In genomic region chr1:20732071-20732587, GRCh38 we compare ENCODE assay signal across 8 cellular contexts. TPM values are rescaled to one million over a fixed set of nuclear protein-coding genes. Genes with fewer than 3 reads are reported as not detected.
DNase-seq lines count a peak whose midpoint lies in the region; ATAC-seq and TF ChIP-seq lines count a peak whose summit lies in the region.

No MANE protein-coding gene starts in this region.

- CTCF ChIA-PET in Panc1 (lab: Charles Lee), result interaction anchor here (1.0 kb wide), 1 partner anchor 35 kb away, joined by 5 read pairs; no protein-coding TSS in a partner anchor
- CTCF ChIA-PET in activated naive CD4-positive, alpha-beta T cell treated with anti-CD3 and anti-CD28 coated beads for 36 hours (lab: Charles Lee), result interaction anchor here (2.5 kb wide), 1 partner anchor 35 kb away, joined by 10 read pairs; no protein-coding TSS in a partner anchor

- H3K9me3 ChIP-seq in Panc1 (ENCODE audit: control insufficient read depth, insufficient read depth, low read depth, low read length), result no peaks in the 10 kb centered on the region

- TF ChIP-seq CTCF in Panc1 (IDR thresholded peaks at IDR 0.05) (no peak), type B pancreatic cell (conservative IDR thresholded peaks at IDR 0.05) (no peak)

- no peaks in the 10 kb centered on the region for H3K9me3 Mint-ChIP-seq in activated naive CD4-positive, alpha-beta T cell treated with anti-CD3 and anti-CD28 coated beads for 36 hours
- H3K9me3 Mint-ChIP-seq in type B pancreatic cell, result no peaks in the 10 kb centered on the region

- peaks cover 28% of the 10 kb centered on the region for H3K4me1 ChIP-seq in Panc1 (ENCODE audit: control insufficient read depth, insufficient read depth, low read length)

- in situ Hi-C loops in Panc1 (cut with HindIII; ENCODE audit: low pct_unique_long_range_greater_than_20kb, low sequenced_read_pairs), result no loop called here

- peak overlapping the region; percentile 59 to 82 for H3K4me3 ChIP-seq in Panc1 (ENCODE audit: low read depth in 2 of 2, low read length in 2 of 2)

- POLR2A ChIA-PET in Panc1 (lab: Charles Lee), result interaction anchor here (0.7 kb wide), 1 partner anchor 52 kb away, joined by 3 read pairs; no protein-coding TSS in a partner anchor

- peaks cover 32% of the 10 kb centered on the region for H3K27me3 Mint-ChIP-seq in activated naive CD4-positive, alpha-beta T cell treated with anti-CD3 and anti-CD28 coated beads for 36 hours (ENCODE audit: low read depth)
- H3K27me3 Mint-ChIP-seq in type B pancreatic cell, result peaks cover 53% of the 10 kb centered on the region

- peak overlapping the region; percentile 85 for H3K27ac ChIP-seq in Panc1 (ENCODE audit: low read length)

- peaks cover 6% of the 10 kb centered on the region for H3K36me3 Mint-ChIP-seq in activated naive CD4-positive, alpha-beta T cell treated with anti-CD3 and anti-CD28 coated beads for 36 hours (ENCODE audit: low read depth)
- no peaks in the 10 kb centered on the region for H3K36me3 Mint-ChIP-seq in type B pancreatic cell

- intact Hi-C loops in Panc1 (cut with micrococcal nuclease; ENCODE audit: unreplicated experiment), result no loop called here
- intact Hi-C loops in activated naive CD4-positive, alpha-beta T cell treated with anti-CD3 and anti-CD28 coated beads for 36 hours (cut with micrococcal nuclease), result no loop called here

- ATAC-seq in HG03565 (IDR thresholded peaks at IDR 0.05; ENCODE audit: unreplicated experiment), result peak; percentile 44
- ATAC-seq in Panc1, result peak; percentile 86

- no peak overlapping the region for H3K27ac Mint-ChIP-seq in activated naive CD4-positive, alpha-beta T cell treated with anti-CD3 and anti-CD28 coated beads for 36 hours
- peak overlapping the region; percentile 39 for H3K27ac Mint-ChIP-seq in type B pancreatic cell

- H3K27me3 ChIP-seq in Panc1 (ENCODE audit: control insufficient read depth, insufficient read depth, low read length), result no peaks in the 10 kb centered on the region

- H3K36me3 ChIP-seq in Panc1 (ENCODE audit: control insufficient read depth, insufficient read depth, low read length), result no peaks in the 10 kb centered on the region

- DNase-seq in DMS53 (lab: John Stamatoyannopoulos, UW), result peak; percentile 71
- DNase-seq in DMS53 treated with DMSO at 0.1 percent for 48 hours (lab: John Stamatoyannopoulos, UW; ENCODE audit: unreplicated experiment), result no peak
- DNase-seq in Panc1 (ENCODE audit: low read depth, low spot score), result peak; percentile 67
- peak; percentile 58 for DNase-seq in activated naive CD4-positive, alpha-beta T cell treated with anti-CD3 and anti-CD28 coated beads for 36 hours
- DNase-seq in globus pallidus (ENCODE audit: low spot score), result peak; percentile 21
- peak in 42 of 56 donors; percentile 15 to 85 (median 50) for DNase-seq in nucleus accumbens (lab: John Stamatoyannopoulos, UW)
- DNase-seq in type B pancreatic cell (ENCODE audit: extremely low spot score, unreplicated experiment), result no peak

- BruUV-seq in Panc1 (replicated peaks; lab: Mats Ljungman, UMichigan), result no TSS peak

- H3K4me1 Mint-ChIP-seq in activated naive CD4-positive, alpha-beta T cell treated with anti-CD3 and anti-CD28 coated beads for 36 hours (ENCODE audit: low read depth), result peaks cover 10% of the 10 kb centered on the region
- peaks cover 8% of the 10 kb centered on the region for H3K4me1 Mint-ChIP-seq in type B pancreatic cell (ENCODE audit: unreplicated experiment)

- peak overlapping the region; percentile 79 for H3K4me3 Mint-ChIP-seq in activated naive CD4-positive, alpha-beta T cell treated with anti-CD3 and anti-CD28 coated beads for 36 hours
- peak overlapping the region; percentile 89 for H3K4me3 Mint-ChIP-seq in type B pancreatic cell

RNA-seq across cellular contexts. Expression of gene SH2D5, which starts 0.4 kb away (rescaled TPM):
- total RNA-seq in Panc1 (2021; ENCODE audit: unreplicated experiment), result 23.3 TPM
- polyA plus RNA-seq in Panc1 (2012; ENCODE audit: insufficient read length), result 12.9 TPM
- under 1 TPM; 0.15 to 0.29 TPM for total RNA-seq in activated naive CD4-positive, alpha-beta T cell treated with anti-CD3 and anti-CD28 coated beads for 36 hours
- 1.2 and 1.4 TPM in 2 replicates for total RNA-seq in type B pancreatic cell (ENCODE audit: low replicate concordance)

RNA-seq across cellular contexts. Expression of gene KIF17, which starts 14.3 kb away (rescaled TPM):
- total RNA-seq in Panc1 (2021; ENCODE audit: unreplicated experiment) (3.9 TPM), type B pancreatic cell (ENCODE audit: low replicate concordance) (0.69 and 2.1 TPM in 2 replicates)
- 6.4 TPM for polyA plus RNA-seq in Panc1 (2012; ENCODE audit: insufficient read length)
- not detected for total RNA-seq in activated naive CD4-positive, alpha-beta T cell treated with anti-CD3 and anti-CD28 coated beads for 36 hours

RNA-seq across cellular contexts. Expression of gene HP1BP3, which starts 55.0 kb away (rescaled TPM):
- total RNA-seq in Panc1 (2021; ENCODE audit: unreplicated experiment), result 263 TPM
- 147 TPM for polyA plus RNA-seq in Panc1 (2012; ENCODE audit: insufficient read length)
- total RNA-seq in activated naive CD4-positive, alpha-beta T cell treated with anti-CD3 and anti-CD28 coated beads for 36 hours, result 100 to 1,000 TPM; 226 to 240 TPM
- total RNA-seq in type B pancreatic cell (ENCODE audit: low replicate concordance), result 217 and 326 TPM in 2 replicates

Comparison
In these comparisons a context has a peak if more than half of its experiments do, and no peak if none do; other contexts are left out.
1. DNase-seq: peak in DMS53 (single experiment), Panc1 (single experiment), activated naive CD4-positive, alpha-beta T cell treated with anti-CD3 and anti-CD28 coated beads for 36 hours (single experiment), globus pallidus (single experiment) and nucleus accumbens (42 of 56); none in DMS53 treated with DMSO at 0.1 percent for 48 hours (single experiment) and type B pancreatic cell (single experiment).
2. RNA of gene SH2D5, which starts 0.4 kb away (total RNA-seq): 23.3 TPM in Panc1 (single experiment); 1.2 to 1.4 TPM in type B pancreatic cell and 0.15 to 0.29 TPM in activated naive CD4-positive, alpha-beta T cell treated with anti-CD3 and anti-CD28 coated beads for 36 hours; every median in the first group is over 10 times any median in the second.